In the genomic region with DNA sequence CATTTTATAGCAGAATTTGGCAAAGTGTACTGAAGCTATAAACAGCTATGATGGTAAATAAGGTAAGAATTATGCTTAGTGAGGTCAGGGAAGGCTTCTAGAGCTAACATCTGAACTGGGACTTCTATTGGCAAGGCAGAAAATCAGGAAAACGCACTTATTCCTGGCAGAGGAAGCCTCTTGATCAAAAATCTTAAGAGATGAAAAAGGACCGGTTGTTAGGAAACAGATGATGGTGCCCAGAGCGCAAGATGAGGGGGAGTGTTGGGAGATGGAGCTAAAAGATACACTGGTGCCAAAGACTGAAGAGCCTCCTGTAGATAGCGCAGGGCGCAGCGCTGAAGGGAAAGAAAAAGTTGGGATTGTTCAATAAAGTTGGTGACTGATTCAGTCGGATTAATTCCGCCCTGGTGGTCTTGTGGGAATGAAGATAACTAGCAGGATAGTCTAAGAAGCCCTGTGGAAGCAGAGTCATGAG, we compare ENCODE assay signal across 8 cellular contexts. TPM values are rescaled to one million over a fixed set of nuclear protein-coding genes. Genes with fewer than 3 reads are reported as not detected.
DNase-seq lines count a peak whose midpoint lies in the region; ATAC-seq and TF ChIP-seq lines count a peak whose summit lies in the region.

No MANE protein-coding gene starts in this region.

- H3K27me3 Mint-ChIP-seq in CD8-positive, alpha-beta T cell (ENCODE audit: low read depth), result no peaks in the 10 kb centered on the region

- H3K4me2 ChIP-seq in OCI-LY3 (ENCODE audit: low read length), result peak overlapping the region; percentile 94

- no peaks in the 10 kb centered on the region for H3K36me3 ChIP-seq in CD8-positive, alpha-beta T cell (ENCODE audit: insufficient read depth, low read length)
- peaks cover 11% of the 10 kb centered on the region for H3K36me3 ChIP-seq in OCI-LY3 (replicated peaks; ENCODE audit: low read depth, low read length)
- no peaks in the 10 kb centered on the region for H3K36me3 ChIP-seq in mucosa of stomach (ENCODE audit: control insufficient read depth, insufficient read depth, low read length)

- H3K9ac ChIP-seq in OCI-LY3 (ENCODE audit: low read length), result peak overlapping the region; percentile 87
- H3K9ac ChIP-seq in mucosa of stomach (ENCODE audit: low read length), result peak overlapping the region; percentile 93

- no peak for TF ChIP-seq CTCF in CD8-positive, alpha-beta T cell (IDR thresholded peaks at IDR 0.05)
- no peak for TF ChIP-seq CTCF in OCI-LY3 (IDR thresholded peaks at IDR 0.05; ENCODE audit: low read depth, low read length)
- TF ChIP-seq CTCF in dorsolateral prefrontal cortex (IDR thresholded peaks at IDR 0.05 in 54 of 56, conservative IDR thresholded peaks at IDR 0.05 in 2 of 56; ENCODE audit: low read depth in 1 of 56, partially characterized antibody in 56 of 56), result peak in 1 of 56 donors; percentile 10

- intact Hi-C loops in CD8-positive, alpha-beta T cell (cut with DNase I, micrococcal nuclease), result loop anchor here (1.0 to 10.0 kb wide), 10 partner anchors 53 to 1214 kb away; partner anchors contain the start of genes ATP6V1F (in 2 of the 2), CCDC136 (in 1 of the 2), HILPDA (in 1 of the 2) and METTL2B (in 1 of the 2)
- intact Hi-C loops in dorsolateral prefrontal cortex (cut with DNase I), result loop anchor here in 1 of 2 donors (5.0 kb wide), 1 partner anchor 134 kb away; no protein-coding TSS in a partner anchor

- no peak for ATAC-seq in CD8-positive, alpha-beta T cell
- ATAC-seq in GM21447 (IDR thresholded peaks at IDR 0.05; ENCODE audit: unreplicated experiment) (peak; percentile 8), HG03521 (IDR thresholded peaks at IDR 0.05; ENCODE audit: unreplicated experiment) (no peak)

- no peaks in the 10 kb centered on the region for H3K9me3 Mint-ChIP-seq in CD8-positive, alpha-beta T cell

- H3K4me3 Mint-ChIP-seq in CD8-positive, alpha-beta T cell, result peak overlapping the region; percentile 98

- no peaks in the 10 kb centered on the region for H3K27me3 ChIP-seq in CD8-positive, alpha-beta T cell (ENCODE audit: insufficient read depth, low read length)
- no peaks in the 10 kb centered on the region for H3K27me3 ChIP-seq in OCI-LY3 (ENCODE audit: low read depth, low read length)
- no peaks in the 10 kb centered on the region for H3K27me3 ChIP-seq in dorsolateral prefrontal cortex
- no peaks in the 10 kb centered on the region for H3K27me3 ChIP-seq in mucosa of stomach (ENCODE audit: control insufficient read depth, insufficient read depth, low read length)

- H3K79me2 ChIP-seq in OCI-LY3 (ENCODE audit: low read length), result peaks cover 45% of the 10 kb centered on the region

- H3K4me1 ChIP-seq in CD8-positive, alpha-beta T cell (ENCODE audit: insufficient read depth, low read length), result peaks cover 18% of the 10 kb centered on the region
- peaks cover 40% of the 10 kb centered on the region for H3K4me1 ChIP-seq in OCI-LY3 (ENCODE audit: low read length)
- H3K4me1 ChIP-seq in mucosa of stomach (ENCODE audit: control insufficient read depth, insufficient read depth, low read length), result peaks cover 13% of the 10 kb centered on the region

- peaks cover 38% of the 10 kb centered on the region for H3K4me1 Mint-ChIP-seq in CD8-positive, alpha-beta T cell (ENCODE audit: low read depth)

- H3K36me3 Mint-ChIP-seq in CD8-positive, alpha-beta T cell, result peaks cover 11% of the 10 kb centered on the region

- peak overlapping the region; percentile 96 for H3K27ac Mint-ChIP-seq in CD8-positive, alpha-beta T cell

- H2AFZ ChIP-seq in OCI-LY3 (ENCODE audit: low read depth, low read length), result peak overlapping the region; percentile 64

- POLR2A ChIA-PET in CD8-positive, alpha-beta T cell (lab: Charles Lee), result interaction anchor here (0.7 to 2.7 kb wide), 6 partner anchors 9 to 52 kb away, joined by 3 to 12 read pairs (median 4); no protein-coding TSS in a partner anchor

- no peaks in the 10 kb centered on the region for H3K9me3 ChIP-seq in CD8-positive, alpha-beta T cell (ENCODE audit: low read length)
- H3K9me3 ChIP-seq in OCI-LY3 (ENCODE audit: insufficient read depth, low read length), result no peaks in the 10 kb centered on the region
- no peaks in the 10 kb centered on the region for H3K9me3 ChIP-seq in mucosa of stomach (ENCODE audit: control insufficient read depth, low read length)

- peaks cover 37% of the 10 kb centered on the region for H4K20me1 ChIP-seq in OCI-LY3 (ENCODE audit: insufficient read depth, low read length)

- H3K27ac ChIP-seq in CD8-positive, alpha-beta T cell (ENCODE audit: low read depth, low read length), result peak overlapping the region; percentile 92
- H3K27ac ChIP-seq in OCI-LY3 (ENCODE audit: low read length), result peak overlapping the region; percentile 60
- H3K27ac ChIP-seq in dorsolateral prefrontal cortex, result peak overlapping the region in 52 of 59 donors; percentile 4 to 90 (median 64)

- CTCF ChIA-PET in CD8-positive, alpha-beta T cell (lab: Charles Lee), result interaction anchor here (1.2 to 1.7 kb wide), 4 partner anchors 10 to 313 kb away, joined by 3 to 4 read pairs (median 4); partner anchors contain the start of gene ATP6V1F

- peak in 2 of 7 experiments; percentile 6 to 10 for DNase-seq in CD8-positive, alpha-beta T cell
- DNase-seq in dorsolateral prefrontal cortex, result peak in 1 of 10 donors; percentile 38
- no peak for DNase-seq in stimulated activated naive CD4-positive, alpha-beta T cell treated with Interleukin-2 at 50 U/mL for 16 hours (lab: John Stamatoyannopoulos, UW)
- DNase-seq in AML-193 (lab: John Stamatoyannopoulos, UW), result no peak

- peak overlapping the region; percentile 90 for H3K4me3 ChIP-seq in CD8-positive, alpha-beta T cell (ENCODE audit: low read depth, low read length)
- H3K4me3 ChIP-seq in OCI-LY3 (ENCODE audit: low read length) (peak overlapping the region; percentile 84), dorsolateral prefrontal cortex (peak overlapping the region; percentile 69 to 100 (median 96)), mucosa of stomach (ENCODE audit: low read length) (peak overlapping the region; percentile 86)

RNA-seq across cellular contexts. Expression of gene CALU, which starts 0.6 kb away (rescaled TPM):
- 10 to 100 TPM; 29.9 to 31.9 TPM for total RNA-seq in CD8-positive, alpha-beta T cell
- 10 to 100 TPM; 27.1 to 47.0 (median 35.9) TPM for total RNA-seq in dorsolateral prefrontal cortex

RNA-seq across cellular contexts. Expression of gene OPN1SW, which starts 37.0 kb away (rescaled TPM):
- total RNA-seq in CD8-positive, alpha-beta T cell, result not detected
- 1 to 10 TPM in 4 of 120 experiments, under 1 TPM in 4, not detected in 112; 0.39 to 7.6 (median 3.2) TPM for total RNA-seq in dorsolateral prefrontal cortex

RNA-seq across cellular contexts. Expression of gene CCDC136, which starts 53.2 kb away (rescaled TPM):
- total RNA-seq in CD8-positive, alpha-beta T cell, result 1 to 10 TPM; 4.8 to 5.8 TPM
- 100 to 1,000 TPM in 65 of 120 experiments, 10 to 100 TPM in 55; 53.0 to 145 (median 101) TPM for total RNA-seq in dorsolateral prefrontal cortex

Comparison
In these comparisons a context has a peak if more than half of its experiments do, and no peak if none do; other contexts are left out.
1. RNA of gene CCDC136, which starts 53.2 kb away (total RNA-seq): 53.0 to 145 TPM in dorsolateral prefrontal cortex; 4.8 to 5.8 TPM in CD8-positive, alpha-beta T cell; every median in the first group is over 4 times any median in the second.
2. Peak in every context shown above with its lines, with median percentiles within 50 percentile points of each other: H3K27ac ChIP-seq and H3K4me3 ChIP-seq.